In genomic region chr3:46664188-46664970, GRCh38 we compare ENCODE assay signal across 11 cellular contexts.
DNase-seq lines count a peak whose midpoint lies in the region; ATAC-seq, FAIRE-seq and TF ChIP-seq lines count a peak whose summit lies in the region.
"Had no signal": no experiment of that assay in that cellular context is flagged by ENCODE, and none has a peak within 500 bp of the region (broad histone marks: within the 10 kb centered on the region; RNA-seq: fewer than 3 reads in every experiment).

No MANE protein-coding gene starts in this region.

- H3K9me3 Mint-ChIP-seq in activated naive CD8-positive, alpha-beta T cell treated with anti-CD3 and anti-CD28 coated beads, Interleukin-2, amount 50 U/mL, for 24 hours = no peaks in the 10 kb centered on the region
- H3K9me3 Mint-ChIP-seq: activated T-cell treated with anti-CD3 and anti-CD28 coated beads, Interleukin-2, amount 50 U/mL, for 4 hours had no signal

- H3K36me3 Mint-ChIP-seq in activated naive CD8-positive, alpha-beta T cell treated with anti-CD3 and anti-CD28 coated beads, Interleukin-2, amount 50 U/mL, for 24 hours (ENCODE audit: low read depth) = no peaks in the 10 kb centered on the region

- H3K4me1 Mint-ChIP-seq in activated naive CD8-positive, alpha-beta T cell treated with anti-CD3 and anti-CD28 coated beads, Interleukin-2, amount 50 U/mL, for 24 hours = no peaks in the 10 kb centered on the region

- no peak overlapping the region for H3K27ac Mint-ChIP-seq in activated naive CD8-positive, alpha-beta T cell treated with anti-CD3 and anti-CD28 coated beads, Interleukin-2, amount 50 U/mL, for 24 hours

- DNase-seq in AG08396 (ENCODE audit: low spot score) (peak; percentile 2), H54 (ENCODE audit: insufficient read length, low spot score) (peak; percentile 0), iPS-NIHi11 (ENCODE audit: low spot score) (peak; percentile 3)
- DNase-seq in activated naive CD8-positive, alpha-beta T cell treated with anti-CD3 and anti-CD28 coated beads, Interleukin-2, amount 50 U/mL, for 24 hours = no peak
- DNase-seq: activated CD4-positive, alpha-beta T cell treated with anti-CD3 and anti-CD28 coated beads for 1 hour; activated T-cell treated with anti-CD3 and anti-CD28 coated beads, Interleukin-2, amount 50 U/mL, for 4 hours; NCI-H526 treated with DMSO at 0.1 percent for 48 hours; substantia nigra had no signal

- FAIRE-seq in H54 (lab: Jason Lieb, UNC) = no peak
- FAIRE-seq: keratinocyte had no signal

- TF ChIP-seq POLR2A in H54 (IDR thresholded peaks at IDR 0.05; ENCODE audit: low read depth, low read length) = no peak

- no peak for ATAC-seq in activated naive CD8-positive, alpha-beta T cell treated with anti-CD3 and anti-CD28 coated beads, Interleukin-2, amount 50 U/mL, for 24 hours
- ATAC-seq in GM21423 (IDR thresholded peaks at IDR 0.05; ENCODE audit: unreplicated experiment) = no peak
- no peak for ATAC-seq in HG03342 (IDR thresholded peaks at IDR 0.05; ENCODE audit: unreplicated experiment)
- ATAC-seq: activated T-cell treated with anti-CD3 and anti-CD28 coated beads, Interleukin-2, amount 50 U/mL, for 4 hours had no signal

- no peak overlapping the region for H3K4me3 Mint-ChIP-seq in activated naive CD8-positive, alpha-beta T cell treated with anti-CD3 and anti-CD28 coated beads, Interleukin-2, amount 50 U/mL, for 24 hours
- H3K4me3 Mint-ChIP-seq: activated T-cell treated with anti-CD3 and anti-CD28 coated beads, Interleukin-2, amount 50 U/mL, for 4 hours had no signal

- H3K27me3 Mint-ChIP-seq in activated naive CD8-positive, alpha-beta T cell treated with anti-CD3 and anti-CD28 coated beads, Interleukin-2, amount 50 U/mL, for 24 hours = no peaks in the 10 kb centered on the region
